23 cellular contexts compared by ENCODE assay signal in the genomic region with DNA sequence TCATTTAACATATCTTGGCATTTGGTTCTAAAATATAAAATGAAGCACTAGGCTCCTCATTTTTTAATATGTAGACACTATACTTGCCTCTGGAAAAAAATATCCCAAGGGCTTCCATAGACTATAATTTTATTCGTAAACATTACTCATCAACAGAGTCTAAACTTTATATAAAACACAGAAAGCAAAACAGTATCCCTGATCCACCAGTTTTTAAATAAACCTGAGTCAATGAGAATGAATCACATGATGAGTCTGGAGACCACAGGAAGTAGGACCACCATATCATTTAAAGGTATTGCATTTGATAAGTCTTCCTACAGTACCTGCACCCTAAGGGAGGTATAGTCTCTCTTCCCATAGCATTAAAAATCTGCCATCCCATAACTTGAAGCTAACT.
"Had no signal": no experiment of that assay in that cellular context is flagged by ENCODE, and none has a peak within 500 bp of the region (broad histone marks: within the 10 kb centered on the region; RNA-seq: fewer than 3 reads in every experiment).

No MANE protein-coding gene starts in this region.

- H3K4me2 ChIP-seq: hepatocyte had no signal

- FAIRE-seq: colon, endothelial cell of umbilical vein, frontal cortex, kidney had no signal

- H3K36me3 ChIP-seq: esophagus muscularis mucosa, gastroesophageal sphincter, heart left ventricle, left lung, lower lobe of right lung had no signal

- H3K27me3 ChIP-seq: dorsolateral prefrontal cortex, esophagus muscularis mucosa, foreskin keratinocyte, gastroesophageal sphincter, heart left ventricle, hepatocyte, left lung had no signal

- H3K79me2 ChIP-seq: hepatocyte had no signal

- H3K9me3 ChIP-seq: esophagus muscularis mucosa, gastroesophageal sphincter, heart left ventricle, left lung, lower lobe of right lung had no signal

- H3K27ac ChIP-seq: coronary artery, dorsolateral prefrontal cortex, esophagus muscularis mucosa, foreskin keratinocyte, gastroesophageal sphincter, heart left ventricle, hepatocyte, left lung, lower lobe of right lung had no signal

- H3K4me3 ChIP-seq: coronary artery, dorsolateral prefrontal cortex, esophagus muscularis mucosa, gastroesophageal sphincter, heart left ventricle, hepatocyte, left lung, lower lobe of right lung had no signal

- H2AFZ ChIP-seq: hepatocyte had no signal

- H3K4me1 ChIP-seq: esophagus muscularis mucosa, foreskin keratinocyte, gastroesophageal sphincter, heart left ventricle, left lung, lower lobe of right lung had no signal

- DNase-seq: dermis blood vessel endothelial cell; dorsolateral prefrontal cortex; effector CD4-positive, alpha-beta T cell; effector memory CD4-positive, alpha-beta T cell; foreskin keratinocyte; heart left ventricle; hypothalamus; immature natural killer cell; islet precursor cell; kidney; left cardiac atrium; left lung; left ventricle myocardium superior; lower lobe of right lung; mesendoderm; midbrain had no signal

- ATAC-seq: foreskin keratinocyte, gastroesophageal sphincter, heart left ventricle, left cardiac atrium, left lung, left ventricle myocardium superior, lower lobe of right lung had no signal
